ENCODE assay signal across 27 cellular contexts in genomic region chr10:35668865-35669650, GRCh38. TPM values are rescaled to one million over a fixed set of nuclear protein-coding genes. Genes with fewer than 3 reads are reported as not detected.
DNase-seq lines count a peak whose midpoint lies in the region; ATAC-seq, FAIRE-seq and TF ChIP-seq lines count a peak whose summit lies in the region.
"Had no signal": no experiment of that assay in that cellular context is flagged by ENCODE, and none has a peak within 500 bp of the region (broad histone marks: within the 10 kb centered on the region; RNA-seq: fewer than 3 reads in every experiment).

No MANE protein-coding gene starts in this region.

- ATAC-seq in HepG2: no peak
- ATAC-seq in right lobe of liver: no peak
- ATAC-seq in HG03439 (IDR thresholded peaks at IDR 0.05; ENCODE audit: unreplicated experiment): no peak
- ATAC-seq: K562 had no signal

- no peak for DNase-seq in HepG2 (ENCODE audit: low spot score)
- no peak for DNase-seq in right lobe of liver
- no peak for DNase-seq in bronchial epithelial cell (ENCODE audit: low read depth)
- no peak for DNase-seq in urothelium cell line (ENCODE audit: low spot score)
- no peak for DNase-seq in frontal cortex (ENCODE audit: low spot score in 2 of 2)
- no peak for DNase-seq in dedifferentiated amniotic fluid mesenchymal stem cell (ENCODE audit: extremely low spot score)
- DNase-seq: ACHN; Caco-2; CD4-positive, alpha-beta memory T cell; DMS153; H7; NCI-H1092 treated with DMSO at 0.1 percent for 48 hours; NCI-H146; NCI-H2029 treated with DMSO at 0.1 percent for 48 hours; NCI-H226; NCI-H510A treated with DMSO at 0.1 percent for 48 hours; NCI-H748 treated with DMSO at 0.1 percent for 48 hours; SHP77 treated with DMSO at 0.1 percent for 48 hours had no signal

- FAIRE-seq in HepG2 (lab: Jason Lieb, UNC) (no peak), bronchial epithelial cell (lab: Jason Lieb, UNC) (peak; percentile 97), urothelium cell line (lab: Jason Lieb, UNC) (peak; percentile 99), frontal cortex (lab: Jason Lieb, UNC) (no peak)
- FAIRE-seq: G401.6, GM18507, K562 had no signal

- BruUV-seq in HepG2 (replicated peaks; lab: Mats Ljungman, UMichigan): no TSS peak

- in situ Hi-C loops in HepG2 (cut with HindIII; ENCODE audit: extremely low pct_ligation_motif_present, low pct_unique_long_range_greater_than_20kb): no loop called here

- TF ChIP-seq RAD21 in HepG2 (CRISPR knock-in tag; IDR thresholded peaks at IDR 0.05): no peak

- TF ChIP-seq EP300 in HepG2 (IDR thresholded peaks at IDR 0.05; ENCODE audit: low read depth in 2 of 2, low read length in 2 of 2) (no peak), HepG2 (CRISPR knock-in tag; IDR thresholded peaks at IDR 0.05; ENCODE audit: borderline replicate concordance) (no peak)

- no peak overlapping the region for H3K27ac ChIP-seq in HepG2 (ENCODE audit: extremely low read length, insufficient read depth, low read length)
- no peak overlapping the region for H3K27ac ChIP-seq in right lobe of liver
- peak overlapping the region; percentile 83 for H3K27ac ChIP-seq in iPS-20b (ENCODE audit: low read length)
- H3K27ac ChIP-seq: 22Rv1, BLaER1, RWPE1, SK-N-MC had no signal

- H3K27me3 ChIP-seq in HepG2 (ENCODE audit: control insufficient read depth in 1 of 2, insufficient read depth in 2 of 2, low read length in 2 of 2) (no peaks in the 10 kb centered on the region), right lobe of liver (no peaks in the 10 kb centered on the region), bronchial epithelial cell (ENCODE audit: control insufficient read depth, insufficient read depth, low read length) (no peaks in the 10 kb centered on the region), iPS-20b (ENCODE audit: insufficient read depth, low read length) (no peaks in the 10 kb centered on the region)
- H3K27me3 ChIP-seq: BLaER1 had no signal

- H3K9ac ChIP-seq in HepG2 (ENCODE audit: insufficient read depth, low read depth, low read length) (no peak overlapping the region), iPS-20b (ENCODE audit: low read depth, low read length) (no peak overlapping the region)
- H3K9ac ChIP-seq: BLaER1 had no signal

- H3K36me3 ChIP-seq in HepG2 (replicated peaks in 1 of 2; ENCODE audit: control insufficient read depth in 1 of 2, insufficient read depth in 2 of 2, low read length in 2 of 2) (no peaks in the 10 kb centered on the region), right lobe of liver (no peaks in the 10 kb centered on the region), bronchial epithelial cell (ENCODE audit: control insufficient read depth, insufficient read depth, low read length) (no peaks in the 10 kb centered on the region), iPS-20b (ENCODE audit: insufficient read depth, low read depth, low read length) (no peaks in the 10 kb centered on the region)
- H3K36me3 ChIP-seq: BLaER1 had no signal

- H3K4me1 ChIP-seq in HepG2 (ENCODE audit: insufficient read depth, low read length) (no peaks in the 10 kb centered on the region), right lobe of liver (no peaks in the 10 kb centered on the region), iPS-20b (ENCODE audit: insufficient read depth, low read length) (peaks cover 14% of the 10 kb centered on the region)
- H3K4me1 ChIP-seq: BLaER1, Caco-2 had no signal

- 42% methylated on average over 13 of the region's 13 CpGs for WGBS in HepG2 (ENCODE audit: low lambda C conversion rate)
- WGBS in right lobe of liver (ENCODE audit: insufficient coverage, low coverage, low lambda C conversion rate, missing lambda C conversion rate): 76% methylated on average over 4 of the region's 13 CpGs

- TF ChIP-seq POLR2A in HepG2 (IDR thresholded peaks at IDR 0.05; ENCODE audit: insufficient read depth in 1 of 2, low read depth in 2 of 2, low read length in 2 of 2) (no peak), right lobe of liver (IDR thresholded peaks at IDR 0.05) (no peak)

- CTCF ChIA-PET in HepG2 (lab: Yijun Ruan, JAX; ENCODE audit: low intra/inter-chr PET ratio, low total read pairs): no interaction called here

- no peak overlapping the region for H3K4me2 ChIP-seq in HepG2 (ENCODE audit: low read depth, low read length)
- H3K4me2 ChIP-seq: BLaER1 had no signal

- TF ChIP-seq CTCF in HepG2 (CRISPR knock-in tag; IDR thresholded peaks at IDR 0.05) (no peak), right lobe of liver (IDR thresholded peaks at IDR 0.05) (no peak), bronchial epithelial cell (IDR thresholded peaks at IDR 0.05; ENCODE audit: insufficient read depth, low read length, severe bottlenecking) (no peak)

- no peaks in the 10 kb centered on the region for H3K79me2 ChIP-seq in HepG2 (ENCODE audit: insufficient read depth, low read length)

- no peak overlapping the region for H2AFZ ChIP-seq in HepG2 (ENCODE audit: low read length)

- H3K4me3 ChIP-seq in HepG2 (replicated peaks in 1 of 3; ENCODE audit: insufficient read depth in 1 of 3, low read depth in 2 of 3, low read length in 3 of 3): no peak overlapping the region
- no peak overlapping the region for H3K4me3 ChIP-seq in right lobe of liver
- H3K4me3 ChIP-seq in bronchial epithelial cell (ENCODE audit: low read depth, low read length): no peak overlapping the region
- no peak overlapping the region for H3K4me3 ChIP-seq in iPS-20b (ENCODE audit: low read length)
- H3K4me3 ChIP-seq: BLaER1, K562, SK-N-MC had no signal

- intact Hi-C loops in HepG2 (cut with micrococcal nuclease; ENCODE audit: unreplicated experiment) (no loop called here), right lobe of liver (cut with DNase I) (no loop called here)

- H4K20me1 ChIP-seq in HepG2 (ENCODE audit: insufficient read depth, low read length): no peaks in the 10 kb centered on the region
- H4K20me1 ChIP-seq: BLaER1 had no signal

- POLR2A ChIA-PET in HepG2 (lab: Yijun Ruan, JAX): no interaction called here

- peaks cover 8% of the 10 kb centered on the region for H3K9me3 ChIP-seq in HepG2 (ENCODE audit: low read length)
- no peaks in the 10 kb centered on the region for H3K9me3 ChIP-seq in right lobe of liver
- H3K9me3 ChIP-seq in iPS-20b (ENCODE audit: insufficient read depth, low read depth, low read length): peaks cover 5% of the 10 kb centered on the region; the same call in 1 of the 2 replicates
- H3K9me3 ChIP-seq: Caco-2 had no signal

TF ChIP-seq in HepG2, 621 proteins besides CTCF, POLR2A, EP300 and RAD21:
- TF ChIP-seq MNT (IDR thresholded peaks at IDR 0.05) (peak; percentile 93), AGO1 (IDR thresholded peaks at IDR 0.05; ENCODE audit: low read depth, low read length, poor library complexity, severe bottlenecking) (no peak)

RNA-seq across cellular contexts. Expression of gene FZD8, which starts 27.0 kb away (rescaled TPM):
- 0.07 TPM in 1 of 2 replicates, not detected in the other for total RNA-seq in HepG2 (2016; rRNA removed; fragmentation: Illumina TruSeq; extraction: Trizol)
- total RNA-seq in HepG2 (2016; cell fraction: cytosol; rRNA removed; fragmentation: Illumina TruSeq; extraction: Trizol; ENCODE audit: low read depth): not detected in 2 replicates
- total RNA-seq in HepG2 (2016; cell fraction: insoluble cytoplasmic fraction; rRNA removed; fragmentation: Illumina TruSeq; extraction: Trizol): 0.09 TPM in 1 of 2 replicates, not detected in the other
- 0.03 TPM in 2 replicates for total RNA-seq in HepG2 (2016; cell fraction: membrane; rRNA removed; fragmentation: Illumina TruSeq; extraction: Trizol)
- total RNA-seq in HepG2 (2016; cell fraction: nucleus; rRNA removed; fragmentation: Illumina TruSeq; extraction: Trizol): 0.09 and 0.16 TPM in 2 replicates
- polyA plus RNA-seq in HepG2 (2011; rRNA removed): 0.03 and 0.05 TPM in 2 replicates
- 0.01 TPM in 2 replicates for polyA plus RNA-seq in HepG2 (2011; cell fraction: cytosol; rRNA removed)
- 0.05 and 0.09 TPM in 2 replicates for polyA plus RNA-seq in HepG2 (2011; cell fraction: nucleus; rRNA removed)
- polyA plus RNA-seq in HepG2 (2012): not detected in 2 replicates
- not detected in 2 replicates for polyA plus RNA-seq in HepG2 (2016; cell fraction: cytosol; fragmentation: Illumina TruSeq; extraction: Trizol; ENCODE audit: low read depth)
- polyA plus RNA-seq in HepG2 (2016; cell fraction: insoluble cytoplasmic fraction; fragmentation: Illumina TruSeq; extraction: Trizol; ENCODE audit: low read depth): not detected in 2 replicates
- polyA plus RNA-seq in HepG2 (2016; cell fraction: membrane; fragmentation: Illumina TruSeq; extraction: Trizol; ENCODE audit: low read depth): not detected in 2 replicates
- polyA plus RNA-seq in HepG2 (2016; cell fraction: nucleus; fragmentation: Illumina TruSeq; extraction: Trizol; ENCODE audit: insufficient read depth, low read depth): 0.21 TPM in 1 of 2 replicates, not detected in the other
- 3.8 TPM in 1 of 2 replicates, not detected in the other for polyA minus RNA-seq in HepG2 (2011; rRNA and poly(A)+ RNA removed; ENCODE audit: low replicate concordance)
- polyA minus RNA-seq in HepG2 (2011; cell fraction: cytosol; rRNA and poly(A)+ RNA removed): 0.10 TPM in 1 of 2 replicates, not detected in the other
- polyA minus RNA-seq in HepG2 (2011; cell fraction: nucleus; rRNA and poly(A)+ RNA removed): not detected in 2 replicates
- total RNA-seq in right lobe of liver: 1 to 10 TPM; 2.3 to 4.6 (median 3.8) TPM
- 5.2 and 6.8 TPM in 2 replicates for total RNA-seq in bronchial epithelial cell
- 13.0 TPM for total RNA-seq in frontal cortex
- polyA plus RNA-seq: CD4-positive, alpha-beta memory T cell had no signal
